24 cellular contexts compared by ENCODE assay signal in the genomic region with DNA sequence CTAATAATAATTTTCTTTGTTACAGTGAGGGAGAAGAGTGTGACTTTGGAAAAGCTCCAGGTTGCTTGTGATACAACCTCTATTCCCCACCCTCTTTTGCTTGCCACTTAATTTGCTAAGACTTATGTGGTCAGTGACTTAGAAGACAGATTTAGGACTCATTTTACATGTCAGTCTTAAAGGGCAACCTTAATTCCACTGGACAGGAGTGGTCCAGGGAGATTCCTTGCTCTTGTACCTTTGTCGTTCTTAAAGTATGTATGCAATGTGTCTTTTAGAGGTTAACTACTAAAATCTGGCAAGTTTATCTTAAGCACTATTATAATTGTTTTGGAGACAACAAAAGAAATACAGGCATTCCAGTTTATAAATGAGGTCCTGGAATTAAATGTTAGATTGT.
"Had no signal": no experiment of that assay in that cellular context is flagged by ENCODE, and none has a peak within 500 bp of the region (broad histone marks: within the 10 kb centered on the region; RNA-seq: fewer than 3 reads in every experiment).

No MANE protein-coding gene starts in this region.

- H3K36me3 ChIP-seq: uterus had no signal

- H3K27ac ChIP-seq: coronary artery, esophagus muscularis mucosa, foreskin keratinocyte, gastroesophageal sphincter, heart left ventricle, hepatocyte, left lung, neural progenitor cell, parathyroid adenoma, right lobe of liver, transverse colon, upper lobe of right lung, uterus had no signal

- H3K4me3 ChIP-seq: coronary artery, esophagus muscularis mucosa, gastroesophageal sphincter, heart left ventricle, hepatocyte, left lung, neural progenitor cell, right lobe of liver, transverse colon, upper lobe of right lung, uterus had no signal

- DNase-seq: dermis blood vessel endothelial cell; effector memory CD4-positive, alpha-beta T cell; foreskin keratinocyte; heart left ventricle; left cardiac atrium; left lung; mesenchymal stem cell; naive thymus-derived CD4-positive, alpha-beta T cell; right lobe of liver; stimulated activated CD4-positive, alpha-beta T cell treated with anti-CD3 and anti-CD28 coated beads, Interleukin-2, amount 100 ng/mL, for 24 hours; stimulated activated CD4-positive, alpha-beta T cell treated with anti-CD3 and anti-CD28 coated beads, Interleukin-4, amount 100 ng/mL, for 24 hours; stimulated activated naive CD8-positive, alpha-beta T cell treated with anti-CD3 and anti-CD28 coated beads, Interleukin-15, Interleukin-2, amounts not matched to agents 100 U/mL and 50 U/mL, for 24 hours; transverse colon; upper lobe of right lung; uterus had no signal

- H3K9ac ChIP-seq: neural progenitor cell, parathyroid adenoma had no signal

- H3K9me3 ChIP-seq: esophagus muscularis mucosa, gastroesophageal sphincter, heart left ventricle, left lung, right lobe of liver, transverse colon, upper lobe of right lung, uterus had no signal

- ATAC-seq: foreskin keratinocyte; gastroesophageal sphincter; heart left ventricle; left cardiac atrium; left lung; naive thymus-derived CD4-positive, alpha-beta T cell; right lobe of liver; stimulated activated memory B cell treated with anti-CD40 and anti-IgM and Interleukin-4, amounts not matched to agents 10 μg/mL and 1 μg/mL and 100 μg/mL, for 72 hours; stimulated activated naive CD8-positive, alpha-beta T cell treated with anti-CD3 and anti-CD28 coated beads, Interleukin-15, Interleukin-2, amounts not matched to agents 100 U/mL and 50 U/mL, for 24 hours; upper lobe of right lung had no signal

- FAIRE-seq: endothelial cell of umbilical vein, islet of Langerhans had no signal
